In genomic region chr10:119209736-119210355, GRCh38 we compare ENCODE assay signal across 8 cellular contexts. TPM values are rescaled to one million over a fixed set of nuclear protein-coding genes. Genes with fewer than 3 reads are reported as not detected.
DNase-seq lines count a peak whose midpoint lies in the region; ATAC-seq lines count a peak whose summit lies in the region.

No MANE protein-coding gene starts in this region.

- no peak overlapping the region for H3K23ac ChIP-seq in neuronal stem cell (ENCODE audit: low read depth, low read length, poor library complexity)

- H3K27me3 ChIP-seq in CD4-positive, CD25-positive, alpha-beta regulatory T cell (ENCODE audit: control insufficient read depth, insufficient read depth, low read length), result no peaks in the 10 kb centered on the region
- H3K27me3 ChIP-seq in MG63, result no peaks in the 10 kb centered on the region
- no peaks in the 10 kb centered on the region for H3K27me3 ChIP-seq in effector memory CD4-positive, alpha-beta T cell (replicated peaks; ENCODE audit: control insufficient read depth, insufficient read depth, low read length, poor library complexity, severe bottlenecking)
- no peaks in the 10 kb centered on the region for H3K27me3 ChIP-seq in neuronal stem cell (ENCODE audit: control insufficient read depth in 3 of 3, insufficient read depth in 3 of 3, low read depth in 1 of 3, low read length in 3 of 3)

- no peaks in the 10 kb centered on the region for H3K36me3 Mint-ChIP-seq in CD4-positive, CD25-positive, alpha-beta regulatory T cell

- no peak overlapping the region for H2BK120ac ChIP-seq in neuronal stem cell (ENCODE audit: low read depth, low read length)

- peak overlapping the region; percentile 89 to 95 (median 95) for H3K27ac Mint-ChIP-seq in CD4-positive, CD25-positive, alpha-beta regulatory T cell

- H2BK12ac ChIP-seq in neuronal stem cell (ENCODE audit: low read length), result no peak overlapping the region

- peaks cover 75% of the 10 kb centered on the region for H3K4me1 ChIP-seq in CD4-positive, CD25-positive, alpha-beta regulatory T cell (ENCODE audit: control insufficient read depth, insufficient read depth, low read length, poor library complexity, severe bottlenecking)
- H3K4me1 ChIP-seq in effector memory CD4-positive, alpha-beta T cell (ENCODE audit: control insufficient read depth, insufficient read depth, low read length, poor library complexity, severe bottlenecking), result peaks cover 24% of the 10 kb centered on the region
- peaks cover 14 to 36% of the 10 kb centered on the region in 2 donors for H3K4me1 ChIP-seq in neuronal stem cell (ENCODE audit: control insufficient read depth in 2 of 2, insufficient read depth in 1 of 2, low read depth in 1 of 2, low read length in 2 of 2)

- H3K4me1 Mint-ChIP-seq in CD4-positive, CD25-positive, alpha-beta regulatory T cell, result peaks cover 22 to 66% (median 50%) of the 10 kb centered on the region in 4 donors

- peak overlapping the region; percentile 79 for H2AFZ ChIP-seq in neuronal stem cell (ENCODE audit: low read length)

- peaks cover 8% of the 10 kb centered on the region for H3K27me3 Mint-ChIP-seq in CD4-positive, CD25-positive, alpha-beta regulatory T cell

- H3K18ac ChIP-seq in neuronal stem cell (ENCODE audit: low read length), result no peak overlapping the region

- no peaks in the 10 kb centered on the region for H3K79me1 ChIP-seq in neuronal stem cell (ENCODE audit: low read depth, low read length)

- peak overlapping the region; percentile 93 to 96 (median 96) for H3K4me3 Mint-ChIP-seq in CD4-positive, CD25-positive, alpha-beta regulatory T cell

- H3K4ac ChIP-seq in neuronal stem cell (ENCODE audit: low read length), result no peak overlapping the region

- no peak for ATAC-seq in CD4-positive, CD25-positive, alpha-beta regulatory T cell (ENCODE audit: low read depth in 2 of 2)
- no peak for ATAC-seq in GM19324 (IDR thresholded peaks at IDR 0.05; ENCODE audit: low FRiP score, unreplicated experiment)

- no peak for DNase-seq in CD4-positive, CD25-positive, alpha-beta regulatory T cell
- no peak for DNase-seq in MG63
- DNase-seq in effector memory CD4-positive, alpha-beta T cell, result no peak
- DNase-seq in neuronal stem cell (ENCODE audit: low spot score), result no peak
- no peak for DNase-seq in glomerular visceral epithelial cell (ENCODE audit: extremely low spot score)
- DNase-seq in SKM-1 (lab: John Stamatoyannopoulos, UW; ENCODE audit: unreplicated experiment), result no peak
- DNase-seq in hippocampal formation (lab: John Stamatoyannopoulos, UW), result no peak

- H3K4me3 ChIP-seq in CD4-positive, CD25-positive, alpha-beta regulatory T cell (ENCODE audit: low read depth, low read length), result peak overlapping the region; percentile 98
- H3K4me3 ChIP-seq in MG63 (peak overlapping the region; percentile 65), neuronal stem cell (ENCODE audit: low read length in 2 of 2) (peak overlapping the region in 1 of 2 donors; percentile 59)
- H3K4me3 ChIP-seq in effector memory CD4-positive, alpha-beta T cell (ENCODE audit: insufficient read depth, low read depth, low read length, poor library complexity, severe bottlenecking), result peak overlapping the region; percentile 95

- H3K36me3 ChIP-seq in CD4-positive, CD25-positive, alpha-beta regulatory T cell (ENCODE audit: control insufficient read depth, insufficient read depth, low read length), result no peaks in the 10 kb centered on the region
- peaks cover 14% of the 10 kb centered on the region for H3K36me3 ChIP-seq in MG63
- H3K36me3 ChIP-seq in effector memory CD4-positive, alpha-beta T cell (ENCODE audit: control insufficient read depth, insufficient read depth, low read length), result no peaks in the 10 kb centered on the region
- H3K36me3 ChIP-seq in neuronal stem cell (replicated peaks in 1 of 2; ENCODE audit: control insufficient read depth in 2 of 2, insufficient read depth in 2 of 2, low read length in 2 of 2), result no peaks in the 10 kb centered on the region

- H3K9ac ChIP-seq in neuronal stem cell (ENCODE audit: low read depth, low read length, poor library complexity), result no peak overlapping the region

- H2AK5ac ChIP-seq in neuronal stem cell (ENCODE audit: low read depth, low read length), result no peak overlapping the region

- no peaks in the 10 kb centered on the region for H3K9me3 Mint-ChIP-seq in CD4-positive, CD25-positive, alpha-beta regulatory T cell

- no peak overlapping the region for H3K14ac ChIP-seq in neuronal stem cell (ENCODE audit: low read length)

- H3K4me2 ChIP-seq in neuronal stem cell (ENCODE audit: insufficient read depth, low read length, poor library complexity, severe bottlenecking), result no peak overlapping the region

- H4K91ac ChIP-seq in neuronal stem cell (ENCODE audit: low read depth, low read length, poor library complexity), result no peak overlapping the region

- H2BK5ac ChIP-seq in neuronal stem cell (ENCODE audit: low read length), result no peak overlapping the region

- no peak overlapping the region for H2BK15ac ChIP-seq in neuronal stem cell (ENCODE audit: low read length)

- H3K27ac ChIP-seq in CD4-positive, CD25-positive, alpha-beta regulatory T cell (ENCODE audit: insufficient read depth, low read length, poor library complexity, severe bottlenecking), result peak overlapping the region; percentile 87
- H3K27ac ChIP-seq in effector memory CD4-positive, alpha-beta T cell (ENCODE audit: insufficient read depth, low read length, poor library complexity, severe bottlenecking), result peak overlapping the region; percentile 77
- H3K27ac ChIP-seq in neuronal stem cell (replicated peaks; ENCODE audit: low read length), result no peak overlapping the region

- H3K9me3 ChIP-seq in CD4-positive, CD25-positive, alpha-beta regulatory T cell (ENCODE audit: control insufficient read depth in 2 of 2, low read length in 2 of 2), result no peaks in the 10 kb centered on the region
- H3K9me3 ChIP-seq in MG63 (no peaks in the 10 kb centered on the region), neuronal stem cell (replicated peaks in 1 of 2; ENCODE audit: control insufficient read depth in 2 of 2, insufficient read depth in 1 of 2, low read depth in 1 of 2, low read length in 2 of 2) (no peaks in the 10 kb centered on the region)
- H3K9me3 ChIP-seq in effector memory CD4-positive, alpha-beta T cell (ENCODE audit: control insufficient read depth, low read length), result no peaks in the 10 kb centered on the region

- H4K8ac ChIP-seq in neuronal stem cell (ENCODE audit: low read depth, low read length), result no peak overlapping the region

- WGBS in neuronal stem cell (ENCODE audit: extremely low coverage in 2 of 2, insufficient read length in 2 of 2, insufficient replicate concordance in 1 of 2), 2 donors, result no CpG with 5 or more reads among the region's 9 CpGs

RNA-seq across cellular contexts. Expression of gene GRK5, which starts 2.5 kb away (rescaled TPM):
- total RNA-seq in CD4-positive, CD25-positive, alpha-beta regulatory T cell, result 46.4 TPM
- polyA plus RNA-seq in CD4-positive, CD25-positive, alpha-beta regulatory T cell, result 10 to 100 TPM in 3 of 4 donors, 1 to 10 TPM in 1; 5.1 to 14.7 (median 12.6) TPM
- total RNA-seq in MG63 (2014; rRNA removed; shearing (Covaris generic); ENCODE audit: low replicate concordance), result 18.3 and 22.8 TPM in 2 replicates
- 10.4 TPM for polyA plus RNA-seq in neuronal stem cell (2013, experiment 1 of 2)
- polyA plus RNA-seq in neuronal stem cell (2013, experiment 2 of 2), result 10.9 TPM

RNA-seq across cellular contexts. Expression of gene PRDX3, which starts 31.2 kb away (rescaled TPM):
- 22.5 TPM for total RNA-seq in CD4-positive, CD25-positive, alpha-beta regulatory T cell
- 100 to 1,000 TPM in 3 of 4 donors, 10 to 100 TPM in 1; 97.1 to 140 (median 133) TPM for polyA plus RNA-seq in CD4-positive, CD25-positive, alpha-beta regulatory T cell
- total RNA-seq in MG63 (2014; rRNA removed; shearing (Covaris generic); ENCODE audit: low replicate concordance), result 203 and 261 TPM in 2 replicates
- 169 TPM for polyA plus RNA-seq in neuronal stem cell (2013, experiment 1 of 2)
- polyA plus RNA-seq in neuronal stem cell (2013, experiment 2 of 2), result 170 TPM

RNA-seq across cellular contexts. Expression of gene SFXN4, which starts 44.3 kb away (rescaled TPM):
- 10.7 TPM for total RNA-seq in CD4-positive, CD25-positive, alpha-beta regulatory T cell
- polyA plus RNA-seq in CD4-positive, CD25-positive, alpha-beta regulatory T cell, result 10 to 100 TPM; 10.7 to 23.7 (median 16.5) TPM
- 24.4 and 28.6 TPM in 2 replicates for total RNA-seq in MG63 (2014; rRNA removed; shearing (Covaris generic); ENCODE audit: low replicate concordance)
- polyA plus RNA-seq in neuronal stem cell (2013, experiment 1 of 2), result 21.8 TPM
- polyA plus RNA-seq in neuronal stem cell (2013, experiment 2 of 2), result 20.0 TPM
